In genomic region chr2:8408560-8409460, GRCh38 we compare ENCODE assay signal across 8 cellular contexts.
DNase-seq lines count a peak whose midpoint lies in the region; ATAC-seq lines count a peak whose summit lies in the region.

No MANE protein-coding gene starts in this region.

- H3K27me3 ChIP-seq in MG63, result no peaks in the 10 kb centered on the region

- no peaks in the 10 kb centered on the region for H3K36me3 ChIP-seq in MG63

- DNase-seq in activated CD4-positive, alpha-beta T cell treated with anti-CD3 and anti-CD28 coated beads for 24 hours (ENCODE audit: low read depth in 2 of 2), result peak; percentile 54 to 56
- no peak for DNase-seq in activated CD4-positive, alpha-beta T cell treated with anti-CD3 and anti-CD28 coated beads for 1 hour
- peak; percentile 78 to 85 for DNase-seq in activated T-cell treated with anti-CD3 and anti-CD28 coated beads, Interleukin-2, amount 50 U/mL, for 72 hours
- DNase-seq in stimulated activated CD8-positive, alpha-beta memory T cell treated with anti-CD3 and anti-CD28 coated beads, Interleukin-7, amount 100 ng/mL, for 24 hours (ENCODE audit: low read depth), result peak; percentile 33
- DNase-seq in NCI-H510A treated with DMSO at 0.1 percent for 48 hours (lab: John Stamatoyannopoulos, UW) (no peak), MG63 (no peak), SKM-1 treated with dmso at 0.1 percent for 144 hours (lab: John Stamatoyannopoulos, UW; ENCODE audit: unreplicated experiment) (no peak)

- peak; percentile 87 for ATAC-seq in HG03378 (IDR thresholded peaks at IDR 0.05; ENCODE audit: unreplicated experiment)
- ATAC-seq in activated T-cell treated with anti-CD3 and anti-CD28 coated beads, Interleukin-2, amount 50 U/mL, for 72 hours (replicated peaks in 1 of 2), result peak; percentile 97

- H3K4me3 ChIP-seq in MG63, result no peak overlapping the region

- no peaks in the 10 kb centered on the region for H3K9me3 ChIP-seq in MG63

- H3K27ac Mint-ChIP-seq in activated T-cell treated with anti-CD3 and anti-CD28 coated beads, Interleukin-2, amount 50 U/mL, for 72 hours, result peak overlapping the region; percentile 91

- H3K36me3 Mint-ChIP-seq in activated T-cell treated with anti-CD3 and anti-CD28 coated beads, Interleukin-2, amount 50 U/mL, for 72 hours (ENCODE audit: insufficient read depth in 2 of 2), result no peaks in the 10 kb centered on the region

- peak overlapping the region; percentile 58 to 70 for H3K4me3 Mint-ChIP-seq in activated T-cell treated with anti-CD3 and anti-CD28 coated beads, Interleukin-2, amount 50 U/mL, for 72 hours

- peaks cover 44% of the 10 kb centered on the region for H3K4me1 Mint-ChIP-seq in activated T-cell treated with anti-CD3 and anti-CD28 coated beads, Interleukin-2, amount 50 U/mL, for 72 hours (ENCODE audit: low read depth)

- H3K27me3 Mint-ChIP-seq in activated T-cell treated with anti-CD3 and anti-CD28 coated beads, Interleukin-2, amount 50 U/mL, for 72 hours (ENCODE audit: low read depth), result peaks cover 27% of the 10 kb centered on the region

- H3K9me3 Mint-ChIP-seq in activated T-cell treated with anti-CD3 and anti-CD28 coated beads, Interleukin-2, amount 50 U/mL, for 72 hours, result no peaks in the 10 kb centered on the region

Comparison
In these comparisons a context has a peak if more than half of its experiments do, and no peak if none do; other contexts are left out.
1. DNase-seq: peak in activated CD4-positive, alpha-beta T cell treated with anti-CD3 and anti-CD28 coated beads for 24 hours (2 of 2), activated T-cell treated with anti-CD3 and anti-CD28 coated beads, Interleukin-2, amount 50 U/mL, for 72 hours (2 of 2) and stimulated activated CD8-positive, alpha-beta memory T cell treated with anti-CD3 and anti-CD28 coated beads, Interleukin-7, amount 100 ng/mL, for 24 hours (single experiment); none in activated CD4-positive, alpha-beta T cell treated with anti-CD3 and anti-CD28 coated beads for 1 hour (single experiment), NCI-H510A treated with DMSO at 0.1 percent for 48 hours (single experiment), MG63 (single experiment) and SKM-1 treated with dmso at 0.1 percent for 144 hours (single experiment).